ENCODE assay signal across 1 cellular context in the genomic region with DNA sequence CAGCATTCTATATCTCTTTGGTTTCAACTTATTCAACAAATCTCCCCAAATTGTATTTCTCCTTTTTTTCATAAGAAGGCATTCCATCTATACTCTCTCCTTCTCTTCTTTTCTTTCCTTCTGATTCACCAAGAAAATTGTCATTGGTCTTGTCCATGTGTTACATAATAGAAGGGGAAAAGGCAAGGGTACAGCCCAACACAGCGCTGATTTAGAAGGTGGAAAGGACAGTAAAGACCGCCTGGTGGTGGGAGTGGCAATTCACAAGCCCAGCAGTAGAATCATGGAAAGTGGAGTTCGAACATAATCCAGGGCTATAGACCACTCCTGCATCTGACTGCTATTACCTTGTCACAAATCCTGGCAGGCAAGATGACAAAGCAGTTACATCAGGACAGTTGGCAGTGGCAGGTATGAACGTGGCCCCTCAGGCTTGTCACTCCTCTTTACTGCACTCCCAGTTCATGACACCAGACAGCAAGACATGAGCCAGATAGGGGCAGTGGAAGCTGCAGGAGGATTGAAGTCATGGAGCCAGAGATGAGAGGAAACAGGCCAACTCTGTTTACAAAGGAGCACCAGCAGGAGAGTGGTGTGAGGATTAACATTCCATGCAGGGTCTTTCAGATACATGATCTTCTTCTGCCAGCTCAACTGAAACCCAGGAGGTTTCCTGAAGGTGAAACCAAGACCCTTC.
TF ChIP-seq lines count a peak whose summit lies in the region.

No MANE protein-coding gene starts in this region.

TF ChIP-seq in GM23338, 12 proteins besides CTCF, POLR2A, EP300 and RAD21:
- TF ChIP-seq, protein P1, sequence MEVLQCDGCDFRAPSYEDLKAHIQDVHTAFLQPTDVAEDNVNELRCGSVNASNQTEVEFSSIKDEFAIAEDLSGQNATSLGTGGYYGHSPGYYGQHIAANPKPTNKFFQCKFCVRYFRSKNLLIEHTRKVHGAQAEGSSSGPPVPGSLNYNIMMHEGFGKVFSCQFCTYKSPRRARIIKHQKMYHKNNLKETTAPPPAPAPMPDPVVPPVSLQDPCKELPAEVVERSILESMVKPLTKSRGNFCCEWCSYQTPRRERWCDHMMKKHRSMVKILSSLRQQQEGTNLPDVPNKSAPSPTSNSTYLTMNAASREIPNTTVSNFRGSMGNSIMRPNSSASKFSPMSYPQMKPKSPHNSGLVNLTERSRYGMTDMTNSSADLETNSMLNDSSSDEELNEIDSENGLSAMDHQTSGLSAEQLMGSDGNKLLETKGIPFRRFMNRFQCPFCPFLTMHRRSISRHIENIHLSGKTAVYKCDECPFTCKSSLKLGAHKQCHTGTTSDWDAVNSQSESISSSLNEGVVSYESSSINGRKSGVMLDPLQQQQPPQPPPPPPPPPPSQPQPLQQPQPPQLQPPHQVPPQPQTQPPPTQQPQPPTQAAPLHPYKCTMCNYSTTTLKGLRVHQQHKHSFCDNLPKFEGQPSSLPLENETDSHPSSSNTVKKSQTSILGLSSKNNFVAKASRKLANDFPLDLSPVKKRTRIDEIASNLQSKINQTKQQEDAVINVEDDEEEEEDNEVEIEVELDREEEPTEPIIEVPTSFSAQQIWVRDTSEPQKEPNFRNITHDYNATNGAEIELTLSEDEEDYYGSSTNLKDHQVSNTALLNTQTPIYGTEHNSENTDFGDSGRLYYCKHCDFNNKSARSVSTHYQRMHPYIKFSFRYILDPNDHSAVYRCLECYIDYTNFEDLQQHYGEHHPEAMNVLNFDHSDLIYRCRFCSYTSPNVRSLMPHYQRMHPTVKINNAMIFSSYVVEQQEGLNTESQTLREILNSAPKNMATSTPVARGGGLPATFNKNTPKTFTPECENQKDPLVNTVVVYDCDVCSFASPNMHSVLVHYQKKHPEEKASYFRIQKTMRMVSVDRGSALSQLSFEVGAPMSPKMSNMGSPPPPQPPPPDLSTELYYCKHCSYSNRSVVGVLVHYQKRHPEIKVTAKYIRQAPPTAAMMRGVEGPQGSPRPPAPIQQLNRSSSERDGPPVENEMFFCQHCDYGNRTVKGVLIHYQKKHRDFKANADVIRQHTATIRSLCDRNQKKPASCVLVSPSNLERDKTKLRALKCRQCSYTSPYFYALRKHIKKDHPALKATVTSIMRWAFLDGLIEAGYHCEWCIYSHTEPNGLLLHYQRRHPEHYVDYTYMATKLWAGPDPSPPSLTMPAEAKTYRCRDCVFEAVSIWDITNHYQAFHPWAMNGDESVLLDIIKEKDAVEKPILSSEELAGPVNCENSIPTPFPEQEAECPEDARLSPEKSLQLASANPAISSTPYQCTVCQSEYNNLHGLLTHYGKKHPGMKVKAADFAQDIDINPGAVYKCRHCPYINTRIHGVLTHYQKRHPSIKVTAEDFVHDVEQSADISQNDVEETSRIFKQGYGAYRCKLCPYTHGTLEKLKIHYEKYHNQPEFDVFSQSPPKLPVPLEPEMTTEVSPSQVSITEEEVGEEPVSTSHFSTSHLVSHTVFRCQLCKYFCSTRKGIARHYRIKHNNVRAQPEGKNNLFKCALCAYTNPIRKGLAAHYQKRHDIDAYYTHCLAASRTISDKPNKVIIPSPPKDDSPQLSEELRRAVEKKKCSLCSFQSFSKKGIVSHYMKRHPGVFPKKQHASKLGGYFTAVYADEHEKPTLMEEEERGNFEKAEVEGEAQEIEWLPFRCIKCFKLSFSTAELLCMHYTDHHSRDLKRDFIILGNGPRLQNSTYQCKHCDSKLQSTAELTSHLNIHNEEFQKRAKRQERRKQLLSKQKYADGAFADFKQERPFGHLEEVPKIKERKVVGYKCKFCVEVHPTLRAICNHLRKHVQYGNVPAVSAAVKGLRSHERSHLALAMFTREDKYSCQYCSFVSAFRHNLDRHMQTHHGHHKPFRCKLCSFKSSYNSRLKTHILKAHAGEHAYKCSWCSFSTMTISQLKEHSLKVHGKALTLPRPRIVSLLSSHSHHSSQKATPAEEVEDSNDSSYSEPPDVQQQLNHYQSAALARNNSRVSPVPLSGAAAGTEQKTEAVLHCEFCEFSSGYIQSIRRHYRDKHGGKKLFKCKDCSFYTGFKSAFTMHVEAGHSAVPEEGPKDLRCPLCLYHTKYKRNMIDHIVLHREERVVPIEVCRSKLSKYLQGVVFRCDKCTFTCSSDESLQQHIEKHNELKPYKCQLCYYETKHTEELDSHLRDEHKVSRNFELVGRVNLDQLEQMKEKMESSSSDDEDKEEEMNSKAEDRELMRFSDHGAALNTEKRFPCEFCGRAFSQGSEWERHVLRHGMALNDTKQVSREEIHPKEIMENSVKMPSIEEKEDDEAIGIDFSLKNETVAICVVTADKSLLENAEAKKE (CRISPR knock-in tag; IDR thresholded peaks at IDR 0.05), result peak; percentile 92
- no peak for TF ChIP-seq JUNB (IDR thresholded peaks at IDR 0.05; ENCODE audit: unreplicated experiment)
TF ChIP-seq in GM23338: peak in this region for 1.
